1 cellular context compared by ENCODE assay signal in the genomic region with DNA sequence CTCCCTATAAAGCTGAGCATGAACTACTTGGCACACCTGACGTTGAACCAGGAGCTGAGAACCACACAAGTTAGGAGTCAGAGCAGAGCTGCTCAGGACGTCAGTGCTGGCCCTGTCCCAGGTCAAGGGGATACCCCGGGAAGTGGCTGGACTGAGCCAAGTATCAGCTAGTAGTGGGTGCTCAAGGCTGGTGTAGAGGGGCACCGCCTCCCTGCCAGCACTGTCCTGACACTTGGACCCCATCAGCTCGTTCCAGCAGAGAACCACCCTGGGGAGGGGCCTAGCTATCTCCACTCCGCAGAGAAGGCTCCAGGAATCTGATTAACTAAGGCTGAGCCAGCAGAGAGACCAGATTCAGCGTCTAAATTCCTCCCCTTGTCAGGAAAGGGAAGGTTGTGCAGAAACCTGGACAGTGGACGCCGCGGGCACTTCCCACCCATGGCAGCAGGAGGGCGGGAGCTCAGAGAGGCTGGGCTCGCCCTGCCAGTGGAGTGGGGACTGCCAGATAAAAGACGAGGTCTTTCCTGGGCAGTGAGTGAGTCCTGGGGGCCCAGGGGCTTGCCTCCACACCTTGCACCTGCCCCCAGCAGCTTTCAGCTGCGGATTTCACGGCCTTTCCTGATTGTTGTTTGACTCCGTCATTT.
TF ChIP-seq lines count a peak whose summit lies in the region.

No MANE protein-coding gene starts in this region.

TF ChIP-seq in WTC11, 78 proteins besides CTCF, POLR2A, EP300 and RAD21:
- TF ChIP-seq ZNF263 (CRISPR knock-in tag; IDR thresholded peaks at IDR 0.05; ENCODE audit: low read depth), result no peak
- TF ChIP-seq NR2C2 (CRISPR knock-in tag; IDR thresholded peaks at IDR 0.05), result no peak
- TF ChIP-seq NFYB (CRISPR knock-in tag; conservative IDR thresholded peaks at IDR 0.05; ENCODE audit: low read depth), result no peak
- TF ChIP-seq, protein P1, sequence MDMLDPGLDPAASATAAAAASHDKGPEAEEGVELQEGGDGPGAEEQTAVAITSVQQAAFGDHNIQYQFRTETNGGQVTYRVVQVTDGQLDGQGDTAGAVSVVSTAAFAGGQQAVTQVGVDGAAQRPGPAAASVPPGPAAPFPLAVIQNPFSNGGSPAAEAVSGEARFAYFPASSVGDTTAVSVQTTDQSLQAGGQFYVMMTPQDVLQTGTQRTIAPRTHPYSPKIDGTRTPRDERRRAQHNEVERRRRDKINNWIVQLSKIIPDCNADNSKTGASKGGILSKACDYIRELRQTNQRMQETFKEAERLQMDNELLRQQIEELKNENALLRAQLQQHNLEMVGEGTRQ (CRISPR knock-in tag; IDR thresholded peaks at IDR 0.05), result no peak
- TF ChIP-seq JUN (CRISPR knock-in tag; IDR thresholded peaks at IDR 0.05), result no peak
- TF ChIP-seq ZNF121 (CRISPR knock-in tag; IDR thresholded peaks at IDR 0.05), result no peak
- TF ChIP-seq TP53 (CRISPR knock-in tag; IDR thresholded peaks at IDR 0.05), result no peak
- TF ChIP-seq ZNF138 (CRISPR knock-in tag; conservative IDR thresholded peaks at IDR 0.05), result no peak
- no peak for TF ChIP-seq ESRRA (CRISPR knock-in tag; IDR thresholded peaks at IDR 0.05; ENCODE audit: borderline replicate concordance)
- no peak for TF ChIP-seq NR1H2 (CRISPR knock-in tag; IDR thresholded peaks at IDR 0.05)
- TF ChIP-seq, protein P2, sequence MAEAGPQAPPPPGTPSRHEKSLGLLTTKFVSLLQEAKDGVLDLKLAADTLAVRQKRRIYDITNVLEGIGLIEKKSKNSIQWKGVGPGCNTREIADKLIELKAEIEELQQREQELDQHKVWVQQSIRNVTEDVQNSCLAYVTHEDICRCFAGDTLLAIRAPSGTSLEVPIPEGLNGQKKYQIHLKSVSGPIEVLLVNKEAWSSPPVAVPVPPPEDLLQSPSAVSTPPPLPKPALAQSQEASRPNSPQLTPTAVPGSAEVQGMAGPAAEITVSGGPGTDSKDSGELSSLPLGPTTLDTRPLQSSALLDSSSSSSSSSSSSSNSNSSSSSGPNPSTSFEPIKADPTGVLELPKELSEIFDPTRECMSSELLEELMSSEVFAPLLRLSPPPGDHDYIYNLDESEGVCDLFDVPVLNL (CRISPR knock-in tag; IDR thresholded peaks at IDR 0.05; ENCODE audit: borderline replicate concordance, low read depth), result no peak
